1 cellular context compared by ENCODE assay signal in genomic region chr5:67305913-67306710, GRCh38.
TF ChIP-seq lines count a peak whose summit lies in the region.

No MANE protein-coding gene starts in this region.

TF ChIP-seq in SK-N-SH, 30 proteins besides CTCF, POLR2A, EP300 and RAD21 (continued from another document):
- TF ChIP-seq ZBTB33 (IDR thresholded peaks at IDR 0.05; ENCODE audit: borderline replicate concordance, low read depth) (no peak), NFIC (IDR thresholded peaks at IDR 0.05; ENCODE audit: borderline replicate concordance) (no peak), RXRA (IDR thresholded peaks at IDR 0.05; ENCODE audit: borderline replicate concordance, low read depth) (no peak), RCOR1 (IDR thresholded peaks at IDR 0.05; ENCODE audit: low read length) (no peak), PBX3 (IDR thresholded peaks at IDR 0.05) (no peak), MXI1 (IDR thresholded peaks at IDR 0.05; ENCODE audit: low read depth, low read length) (no peak), GATA2 (CRISPR knock-in tag; IDR thresholded peaks at IDR 0.05) (no peak)
